In genomic region chr18:59839931-59840685, GRCh38 we compare ENCODE assay signal across 19 cellular contexts. TPM values are rescaled to one million over a fixed set of nuclear protein-coding genes. Genes with fewer than 3 reads are reported as not detected.
DNase-seq lines count a peak whose midpoint lies in the region; ATAC-seq and TF ChIP-seq lines count a peak whose summit lies in the region.
"Had no signal": no experiment of that assay in that cellular context is flagged by ENCODE, and none has a peak within 500 bp of the region (broad histone marks: within the 10 kb centered on the region; RNA-seq: fewer than 3 reads in every experiment).

No MANE protein-coding gene starts in this region.

- TF ChIP-seq CTCF in PC-9 (conservative IDR thresholded peaks at IDR 0.05) (peak; percentile 52), epithelial cell of proximal tubule (conservative IDR thresholded peaks at IDR 0.05; ENCODE audit: low read depth, low read length) (peak; percentile 15)

- H3K27me3 ChIP-seq in PC-9 (ENCODE audit: insufficient read depth, low read depth): no peaks in the 10 kb centered on the region
- H3K27me3 ChIP-seq: Peyer's patch had no signal

- H4K20me1 ChIP-seq in PC-9 (ENCODE audit: insufficient read depth): no peaks in the 10 kb centered on the region

- peak; percentile 50 for DNase-seq in DMS53 (lab: John Stamatoyannopoulos, UW)
- DNase-seq in DMS53 treated with DMSO at 0.1 percent for 48 hours (lab: John Stamatoyannopoulos, UW; ENCODE audit: unreplicated experiment): no peak
- no peak for DNase-seq in PC-9
- no peak for DNase-seq in epithelial cell of proximal tubule (ENCODE audit: low read depth)
- DNase-seq in renal cortical epithelial cell (ENCODE audit: low read depth): peak; percentile 51
- no peak for DNase-seq in NCI-H146 treated with DMSO at 0.1 percent for 48 hours (lab: John Stamatoyannopoulos, UW; ENCODE audit: unreplicated experiment)
- no peak for DNase-seq in stimulated activated CD8-positive, alpha-beta memory T cell treated with anti-CD3 and anti-CD28 coated beads, Interleukin-4, amount 100 ng/mL, for 48 hours
- DNase-seq: activated CD4-positive, CD25-positive, alpha-beta regulatory T cell; activated naive CD4-positive, alpha-beta T cell treated with anti-CD3 and anti-CD28 coated beads, Interleukin-2, amount 10 ng/mL, durations not matched to agents 7 days and 5 days; caudate nucleus; CD8-positive, alpha-beta memory T cell; left colon; naive B cell; Peyer's patch; stimulated activated CD4-positive, alpha-beta T cell treated with anti-CD3 and anti-CD28 coated beads, Interleukin-4, amount 100 ng/mL, for 4 hours; T-cell had no signal

- no peak for ATAC-seq in GM21576 (IDR thresholded peaks at IDR 0.05; ENCODE audit: unreplicated experiment)
- ATAC-seq: left colon; stimulated activated memory B cell treated with anti-CD40 and anti-IgM and Interleukin-4, amounts not matched to agents 10 μg/mL and 1 μg/mL and 100 μg/mL, for 72 hours; T-cell had no signal

- H3K27ac ChIP-seq in PC-9: no peak overlapping the region
- H3K27ac ChIP-seq: 22Rv1, Peyer's patch had no signal

- H3K9me3 ChIP-seq in PC-9 (ENCODE audit: insufficient read depth, low read depth): no peaks in the 10 kb centered on the region; the same call in 1 of the 2 replicates
- H3K9me3 ChIP-seq: Peyer's patch had no signal

- H3K4me1 ChIP-seq in PC-9 (replicated peaks; ENCODE audit: insufficient read depth): peaks cover 22% of the 10 kb centered on the region
- H3K4me1 ChIP-seq: Peyer's patch had no signal

- intact Hi-C loops in PC-9 (cut with micrococcal nuclease; ENCODE audit: unreplicated experiment): loop anchor here (5.0 kb wide), 3 partner anchors 77 to 707 kb away; no protein-coding TSS in a partner anchor

- no peak overlapping the region for H3K4me2 ChIP-seq in PC-9

- no peak overlapping the region for H2AFZ ChIP-seq in PC-9

- no peaks in the 10 kb centered on the region for H3K79me2 ChIP-seq in PC-9 (ENCODE audit: low read depth)

- no peaks in the 10 kb centered on the region for H3K36me3 ChIP-seq in PC-9 (ENCODE audit: low read depth)
- H3K36me3 ChIP-seq: Peyer's patch had no signal

- POLR2A ChIA-PET in PC-9 (lab: Charles Lee; ENCODE audit: unreplicated experiment): no interaction called here

- CTCF ChIA-PET in PC-9 (lab: Charles Lee): interaction anchor here (0.6 kb wide), 1 partner anchor 42 kb away, joined by 4 read pairs; no protein-coding TSS in a partner anchor

- H3F3A ChIP-seq in PC-9 (ENCODE audit: insufficient read depth, low read depth): peaks cover 13% of the 10 kb centered on the region

- no TSS peak for BruUV-seq in PC-9 (replicated peaks; lab: Mats Ljungman, UMichigan)

- H3K4me3 ChIP-seq in PC-9: no peak overlapping the region
- H3K4me3 ChIP-seq in epithelial cell of proximal tubule (ENCODE audit: low read depth, low read length): no peak overlapping the region
- H3K4me3 ChIP-seq: Peyer's patch had no signal

- no peaks in the 10 kb centered on the region for H3K9me2 ChIP-seq in PC-9 (ENCODE audit: insufficient read depth)

RNA-seq across cellular contexts. Expression of gene PMAIP1, which starts 59.7 kb away (rescaled TPM):
- 16.5 and 17.0 TPM in 2 replicates for total RNA-seq in PC-9 (2021)
- 63.7 and 82.6 TPM in 2 replicates for total RNA-seq in epithelial cell of proximal tubule
- total RNA-seq in renal cortical epithelial cell: 11.6 and 69.3 TPM in 2 replicates

Comparison
In these comparisons a context has a peak if more than half of its experiments do, and no peak if none do; other contexts are left out.
1. DNase-seq: peak in DMS53 (single experiment) and renal cortical epithelial cell (single experiment); none in DMS53 treated with DMSO at 0.1 percent for 48 hours (single experiment), PC-9 (0 of 2), epithelial cell of proximal tubule (single experiment), NCI-H146 treated with DMSO at 0.1 percent for 48 hours (single experiment) and stimulated activated CD8-positive, alpha-beta memory T cell treated with anti-CD3 and anti-CD28 coated beads, Interleukin-4, amount 100 ng/mL, for 48 hours (single experiment).